ENCODE assay signal across 9 cellular contexts in the genomic region with DNA sequence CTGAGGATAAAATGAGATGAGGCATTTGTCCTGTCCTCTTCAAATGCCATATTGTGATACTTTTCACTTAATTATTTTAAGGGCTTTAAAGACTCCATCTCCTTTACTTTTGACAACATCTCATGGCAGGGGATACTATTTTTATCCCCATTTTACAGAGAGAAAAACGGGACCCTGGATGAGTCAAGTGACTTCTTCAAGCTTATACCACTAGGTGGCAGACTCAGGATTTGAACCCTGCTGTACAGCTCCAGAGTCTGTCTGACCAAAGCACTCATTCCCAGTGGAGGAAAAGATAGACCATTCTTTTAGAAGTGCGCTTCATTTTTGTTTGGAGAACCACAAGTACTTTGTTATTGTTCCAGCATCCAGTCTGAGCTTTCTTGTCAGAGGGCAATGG. TPM values are rescaled to one million over a fixed set of nuclear protein-coding genes. Genes with fewer than 3 reads are reported as not detected.
DNase-seq lines count a peak whose midpoint lies in the region; ATAC-seq and TF ChIP-seq lines count a peak whose summit lies in the region.
"Had no signal": no experiment of that assay in that cellular context is flagged by ENCODE, and none has a peak within 500 bp of the region (broad histone marks: within the 10 kb centered on the region; RNA-seq: fewer than 3 reads in every experiment).

No MANE protein-coding gene starts in this region.

- peak overlapping the region; percentile 0 for H3K4me3 Mint-ChIP-seq in neural progenitor cell
- H3K4me3 Mint-ChIP-seq in T-helper 2 cell treated with Interferon-gamma antibody and Interleukin-4, amounts not matched to agents 5 μg/mL and 100 μg/mL, for 36 hours, result no peak overlapping the region

- H3K36me3 ChIP-seq in mammary epithelial cell (ENCODE audit: insufficient read depth, low read length) (no peaks in the 10 kb centered on the region), neural progenitor cell (no peaks in the 10 kb centered on the region)

- H3K9ac ChIP-seq in mammary epithelial cell (ENCODE audit: insufficient read depth, low read length) (no peak overlapping the region), neural progenitor cell (no peak overlapping the region)

- H3K4me3 ChIP-seq in mammary epithelial cell (replicated peaks in 1 of 3; ENCODE audit: insufficient read depth in 1 of 3, low read depth in 2 of 3, low read length in 3 of 3), result no peak overlapping the region
- no peak overlapping the region for H3K4me3 ChIP-seq in neural progenitor cell

- CTCF ChIA-PET in mammary epithelial cell (lab: Charles Lee; ENCODE audit: low non-redundant PET), result interaction anchor here (0.6 kb wide), 2 partner anchors 54 to 151 kb away, joined by 3 to 5 read pairs; no protein-coding TSS in a partner anchor

- H3K4me1 Mint-ChIP-seq in neural progenitor cell, result peaks cover 40% of the 10 kb centered on the region
- no peaks in the 10 kb centered on the region for H3K4me1 Mint-ChIP-seq in T-helper 2 cell treated with Interferon-gamma antibody and Interleukin-4, amounts not matched to agents 5 μg/mL and 100 μg/mL, for 36 hours (ENCODE audit: low read depth)

- H3K79me2 ChIP-seq in mammary epithelial cell (ENCODE audit: insufficient read depth, low read length), result no peaks in the 10 kb centered on the region
- H3K79me2 ChIP-seq in neural progenitor cell (ENCODE audit: low read depth), result peaks cover 33% of the 10 kb centered on the region

- no peaks in the 10 kb centered on the region for H3K9me3 ChIP-seq in mammary epithelial cell (replicated peaks; ENCODE audit: insufficient read depth, low read length)
- no peaks in the 10 kb centered on the region for H3K9me3 ChIP-seq in neural progenitor cell (ENCODE audit: low read depth)

- TF ChIP-seq CTCF in mammary epithelial cell (conservative IDR thresholded peaks at IDR 0.05 in 1 of 2, IDR thresholded peaks at IDR 0.05 in 1 of 2; ENCODE audit: extremely low read depth in 1 of 2, insufficient read depth in 1 of 2, low read depth in 1 of 2, low read length in 2 of 2) (peak; percentile 32 to 66), neural progenitor cell (IDR thresholded peaks at IDR 0.05) (peak; percentile 75)

- BruUV-seq in mammary epithelial cell (replicated peaks; lab: Mats Ljungman, UMichigan), result no TSS peak

- intact Hi-C loops in mammary epithelial cell (cut with micrococcal nuclease), result loop anchor here (1.0 to 2.0 kb wide), 3 partner anchors 59 to 151 kb away; no protein-coding TSS in a partner anchor

- H2AFZ ChIP-seq in mammary epithelial cell (ENCODE audit: low read depth, low read length) (no peak overlapping the region), neural progenitor cell (replicated peaks) (peak overlapping the region; percentile 75)

- peak; percentile 37 for DNase-seq in G401 (ENCODE audit: low spot score)
- DNase-seq in NCI-H1092 treated with DMSO at 0.1 percent for 48 hours (lab: John Stamatoyannopoulos, UW), result peak; percentile 33
- DNase-seq in mammary epithelial cell, result peak; percentile 29
- DNase-seq in neural progenitor cell (ENCODE audit: low spot score), result peak; percentile 65
- DNase-seq in AG20443 (ENCODE audit: low spot score), result no peak
- DNase-seq in T-helper 9 cell, result no peak
- DNase-seq in T-helper 2 cell treated with Interferon-gamma antibody and Interleukin-4, amounts not matched to agents 5 μg/mL and 100 μg/mL, for 36 hours (ENCODE audit: low spot score), result no peak

- H3K27ac Mint-ChIP-seq in neural progenitor cell, result no peak overlapping the region
- no peak overlapping the region for H3K27ac Mint-ChIP-seq in T-helper 2 cell treated with Interferon-gamma antibody and Interleukin-4, amounts not matched to agents 5 μg/mL and 100 μg/mL, for 36 hours

- in situ Hi-C loops in G401 (cut with HindIII; ENCODE audit: low sequenced_read_pairs) (no loop called here), mammary epithelial cell (cut with MboI; ENCODE audit: low sequenced_read_pairs in 2 of 2) (loop anchor here in 1 of 2 donors (10.0 kb wide), 1 partner anchor 137 kb away; no protein-coding TSS in a partner anchor)

- H3K4me1 ChIP-seq in mammary epithelial cell (ENCODE audit: insufficient read depth, low read length) (peaks cover 5% of the 10 kb centered on the region), neural progenitor cell (peaks cover 23% of the 10 kb centered on the region)

- no peak overlapping the region for H3K27ac ChIP-seq in mammary epithelial cell (ENCODE audit: insufficient read depth, low read depth, low read length)
- H3K27ac ChIP-seq in neural progenitor cell, result no peak overlapping the region
- H3K27ac ChIP-seq: HL-60 had no signal

- peaks cover 3% of the 10 kb centered on the region for H3K9me3 Mint-ChIP-seq in neural progenitor cell
- H3K9me3 Mint-ChIP-seq in T-helper 2 cell treated with Interferon-gamma antibody and Interleukin-4, amounts not matched to agents 5 μg/mL and 100 μg/mL, for 36 hours, result no peaks in the 10 kb centered on the region

- no peaks in the 10 kb centered on the region for H3K36me3 Mint-ChIP-seq in neural progenitor cell
- no peaks in the 10 kb centered on the region for H3K36me3 Mint-ChIP-seq in T-helper 2 cell treated with Interferon-gamma antibody and Interleukin-4, amounts not matched to agents 5 μg/mL and 100 μg/mL, for 36 hours (ENCODE audit: low read depth)

- WGBS in mammary epithelial cell (ENCODE audit: low coverage, missing lambda C conversion rate), result 67% methylated on average over 2 of the region's 2 CpGs

- H3K4me2 ChIP-seq in mammary epithelial cell (ENCODE audit: insufficient read depth, low read depth, low read length) (no peak overlapping the region), neural progenitor cell (peak overlapping the region; percentile 24)

- ATAC-seq in GM18519 (IDR thresholded peaks at IDR 0.05; ENCODE audit: low FRiP score, unreplicated experiment), result no peak

- dilution Hi-C loops in mammary epithelial cell (cut with HindIII; ENCODE audit: low sequenced_read_pairs), result loop anchor here (5.0 kb wide), 1 partner anchor 70 kb away; no protein-coding TSS in a partner anchor

- H4K20me1 ChIP-seq in mammary epithelial cell (ENCODE audit: insufficient read depth, low read length) (no peaks in the 10 kb centered on the region), neural progenitor cell (ENCODE audit: low read depth) (peaks cover 26% of the 10 kb centered on the region)

- H3K27me3 ChIP-seq in mammary epithelial cell (ENCODE audit: insufficient read depth, low read length) (no peaks in the 10 kb centered on the region), neural progenitor cell (no peaks in the 10 kb centered on the region)

- peaks cover 3% of the 10 kb centered on the region for H3K27me3 Mint-ChIP-seq in neural progenitor cell (ENCODE audit: insufficient read depth, low read depth)
- peaks cover 45% of the 10 kb centered on the region for H3K27me3 Mint-ChIP-seq in T-helper 2 cell treated with Interferon-gamma antibody and Interleukin-4, amounts not matched to agents 5 μg/mL and 100 μg/mL, for 36 hours (ENCODE audit: low read depth)

- peaks cover 39% of the 10 kb centered on the region for H3F3A ChIP-seq in neural progenitor cell (ENCODE audit: low read depth)

RNA-seq across cellular contexts. Expression of a gene that starts 1.7 kb away (rescaled TPM):
- not detected in 2 replicates for total RNA-seq in G401 (2014; rRNA removed; shearing (Covaris generic))
- total RNA-seq in mammary epithelial cell (10 to 100 TPM; 22.3 to 44.9 TPM), neural progenitor cell (ENCODE audit: low replicate concordance) (89.3 and 158 TPM in 2 replicates)
- 10.6 TPM for polyA plus RNA-seq in mammary epithelial cell
- 7.0 TPM for polyA minus RNA-seq in mammary epithelial cell

Comparison
In these comparisons a context has a peak if more than half of its experiments do, and no peak if none do; other contexts are left out.
1. DNase-seq: peak in G401 (single experiment), NCI-H1092 treated with DMSO at 0.1 percent for 48 hours (single experiment), mammary epithelial cell (single experiment) and neural progenitor cell (single experiment); none in AG20443 (single experiment), T-helper 9 cell (single experiment) and T-helper 2 cell treated with Interferon-gamma antibody and Interleukin-4, amounts not matched to agents 5 μg/mL and 100 μg/mL, for 36 hours (single experiment).
2. RNA of a gene that starts 1.7 kb away (total RNA-seq): 89.3 to 158 TPM in neural progenitor cell and 22.3 to 44.9 TPM in mammary epithelial cell; not detected in G401; every median in the first group is over 10 times any median in the second.